ENCODE assay signal across 1 cellular context in genomic region chr5:55370291-55370925, GRCh38.
TF ChIP-seq lines count a peak whose summit lies in the region.

No MANE protein-coding gene starts in this region.

TF ChIP-seq in SK-N-SH treated with all-trans-retinoic acid at 6 μM for 48 hours, 23 proteins besides CTCF, POLR2A, EP300 and RAD21 (continued from another document):
- TF ChIP-seq TSHZ2 (CRISPR knock-in tag; IDR thresholded peaks at IDR 0.05) (no peak), PATZ1 (CRISPR knock-in tag; IDR thresholded peaks at IDR 0.05; ENCODE audit: borderline replicate concordance) (no peak), TCF4 (CRISPR knock-in tag; IDR thresholded peaks at IDR 0.05; ENCODE audit: borderline replicate concordance) (no peak), RARB (CRISPR knock-in tag; IDR thresholded peaks at IDR 0.05) (no peak)
